ENCODE assay signal across 8 cellular contexts in the genomic region with DNA sequence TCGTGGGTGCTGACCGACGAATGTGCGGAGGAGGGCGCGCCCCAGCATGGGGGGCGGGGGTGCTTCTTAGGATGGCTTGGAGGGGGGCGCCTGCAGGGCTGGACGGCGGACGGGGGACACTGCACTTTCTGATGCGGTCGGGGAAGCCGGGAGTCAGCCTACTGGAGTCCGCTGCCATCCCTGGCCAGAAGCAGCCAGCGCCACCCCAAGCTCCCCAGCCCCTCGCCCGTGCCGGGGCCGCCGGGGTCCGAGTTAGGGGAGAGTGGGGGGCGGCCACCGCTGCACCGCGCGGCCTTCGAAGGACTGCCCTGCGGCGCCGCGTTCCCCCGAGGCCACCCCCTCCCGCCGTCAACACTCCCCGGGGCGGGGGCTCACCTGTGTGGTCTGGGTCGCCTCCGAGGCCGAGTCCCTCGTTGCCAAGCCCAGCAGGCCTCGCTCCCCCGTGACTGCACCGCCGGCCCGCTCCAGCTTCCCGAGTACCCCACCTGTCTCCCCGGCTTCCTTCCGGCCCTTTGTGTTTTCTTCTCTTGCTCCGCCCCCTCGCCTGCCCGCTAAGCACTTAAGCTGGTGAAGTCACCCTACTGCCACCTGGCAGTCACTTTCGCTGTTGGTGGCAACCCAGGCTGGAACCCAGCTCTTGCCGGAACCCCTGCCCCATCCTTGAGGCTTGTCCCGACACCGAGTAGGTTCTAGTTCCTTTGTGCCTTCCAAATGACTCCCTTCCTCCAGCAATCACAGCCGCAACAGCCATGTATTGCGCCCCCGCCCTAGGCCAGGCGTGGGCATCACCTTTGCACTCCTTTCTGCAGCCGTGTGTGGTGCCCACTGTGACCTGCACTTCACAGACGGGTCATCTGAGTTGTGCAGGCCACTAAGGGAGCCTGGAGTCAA. TPM values are rescaled to one million over a fixed set of nuclear protein-coding genes. Genes with fewer than 3 reads are reported as not detected.
DNase-seq lines count a peak whose midpoint lies in the region; ATAC-seq, FAIRE-seq and TF ChIP-seq lines count a peak whose summit lies in the region.

A gene with protein sequence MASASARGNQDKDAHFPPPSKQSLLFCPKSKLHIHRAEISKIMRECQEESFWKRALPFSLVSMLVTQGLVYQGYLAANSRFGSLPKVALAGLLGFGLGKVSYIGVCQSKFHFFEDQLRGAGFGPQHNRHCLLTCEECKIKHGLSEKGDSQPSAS (minus strand): TSS at position 492 of the 891 bp plus-strand sequence. CDS start 2,225 bp downstream, outside the sequence.

- intact Hi-C loops in PC-9 (cut with micrococcal nuclease; ENCODE audit: unreplicated experiment) (loop anchor here (1.0 to 10.0 kb wide), 3 partner anchors 52 to 124 kb away; partner anchors contain the start of gene FRYL), prostate gland (cut with DNase I) (no loop called here)

- peak within 1 kb of the TSS; percentile 20; the same call in 1 of the 2 replicates for H3K27ac ChIP-seq in PC-9
- peak within 1 kb of the TSS; percentile 39 to 51 for H3K27ac ChIP-seq in prostate gland

- H4K20me1 ChIP-seq in PC-9 (ENCODE audit: insufficient read depth) = 0 out of 2 replicates have a peak, but pooled peaks cover 5% of the 10 kb centered on the region

- H3K4me2 ChIP-seq in PC-9 = peak within 1 kb of the TSS; percentile 86

- peak within 1 kb of the TSS; percentile 92 for H2AFZ ChIP-seq in PC-9

- peaks cover 34% of the 10 kb centered on the region for H3K4me1 ChIP-seq in PC-9 (replicated peaks; ENCODE audit: insufficient read depth)
- H3K4me1 ChIP-seq in prostate gland (replicated peaks) = no peaks in the 10 kb centered on the region

- H3K79me2 ChIP-seq in PC-9 (ENCODE audit: low read depth) = peaks cover 26% of the 10 kb centered on the region

- peak; percentile 50 for TF ChIP-seq POLR2A in prostate gland (IDR thresholded peaks at IDR 0.05)

- peak; percentile 94 for DNase-seq in DMS53 treated with DMSO at 0.1 percent for 48 hours (lab: John Stamatoyannopoulos, UW; ENCODE audit: unreplicated experiment)
- peak; percentile 71 to 80 for DNase-seq in PC-9
- DNase-seq in activated effector memory CD4-positive, alpha-beta T cell treated with anti-CD3 and anti-CD28 coated beads, Interleukin-2, amount 50 U/mL, for 16 hours = peak; percentile 93
- DNase-seq in glomerular visceral epithelial cell (ENCODE audit: extremely low spot score) = peak; percentile 82
- peak; percentile 81 for DNase-seq in prostate gland (ENCODE audit: low spot score)
- peak; percentile 86 for DNase-seq in urothelium cell line (ENCODE audit: low spot score)

- H3K4me3 ChIP-seq in PC-9 = peak within 1 kb of the TSS; percentile 90
- H3K4me3 ChIP-seq in prostate gland = peak within 1 kb of the TSS; percentile 62 to 79

- H3K9me3 ChIP-seq in PC-9 (ENCODE audit: insufficient read depth, low read depth) (0 out of 2 replicates have a peak, but pooled peaks cover 6% of the 10 kb centered on the region), prostate gland (no peaks in the 10 kb centered on the region)

- peak; percentile 91 for FAIRE-seq in urothelium cell line (lab: Jason Lieb, UNC)

- BruUV-seq in PC-9 (replicated peaks; lab: Mats Ljungman, UMichigan) = TSS peak; percentile 98

- H3K27me3 ChIP-seq in PC-9 (ENCODE audit: insufficient read depth, low read depth) = no peaks in the 10 kb centered on the region
- H3K27me3 ChIP-seq in prostate gland (replicated peaks; ENCODE audit: insufficient read depth) = no peaks in the 10 kb centered on the region

- no peaks in the 10 kb centered on the region for H3K9me2 ChIP-seq in PC-9 (ENCODE audit: insufficient read depth)

- TF ChIP-seq CTCF in PC-9 (conservative IDR thresholded peaks at IDR 0.05) (no peak; the same call in 1 of the 2 replicates), prostate gland (IDR thresholded peaks at IDR 0.05) (peak in 2 of 4 experiments; percentile 10 to 36)

- TF ChIP-seq EP300 in Ishikawa (IDR thresholded peaks at IDR 0.05; ENCODE audit: borderline replicate concordance) = peak; percentile 14; the same call in 1 of the 2 replicates

- no peak; the same call in 1 of the 2 replicates for TF ChIP-seq RAD21 in Ishikawa (IDR thresholded peaks at IDR 0.05; ENCODE audit: low read depth)

- H3K36me3 ChIP-seq in PC-9 (ENCODE audit: low read depth) (peaks cover 26% of the 10 kb centered on the region), prostate gland (no peaks in the 10 kb centered on the region)

- peaks cover 10% of the 10 kb centered on the region; the same call in 1 of the 2 replicates for H3F3A ChIP-seq in PC-9 (ENCODE audit: insufficient read depth, low read depth)

- CTCF ChIA-PET in PC-9 (lab: Charles Lee) = interaction anchor here (0.6 to 1.0 kb wide), 4 partner anchors 28 to 430 kb away, joined by 3 to 17 read pairs (median 6); no protein-coding TSS in a partner anchor

- WGBS in prostate gland = 9% methylated on average over 53 of the region's 62 CpGs

- POLR2A ChIA-PET in PC-9 (lab: Charles Lee; ENCODE audit: unreplicated experiment) = interaction anchor here (0.5 kb wide), 1 partner anchor 328 kb away, joined by 4 read pairs; no protein-coding TSS in a partner anchor

- peak; percentile 95 for ATAC-seq in GM21526 (IDR thresholded peaks at IDR 0.05; ENCODE audit: low FRiP score, unreplicated experiment)

TF ChIP-seq in Ishikawa, 13 proteins besides CTCF, POLR2A, EP300 and RAD21:
- no peak for TF ChIP-seq EGR1 (IDR thresholded peaks at IDR 0.05)
- TF ChIP-seq YY1 (IDR thresholded peaks at IDR 0.05; ENCODE audit: low read depth) = no peak
- TF ChIP-seq ZBTB7A (IDR thresholded peaks at IDR 0.05; ENCODE audit: low read depth) = peak; percentile 93
- TF ChIP-seq TEAD4 (IDR thresholded peaks at IDR 0.05) = no peak
- TF ChIP-seq MAX (IDR thresholded peaks at IDR 0.05) = peak; percentile 61
- peak; percentile 43 for TF ChIP-seq TAF1 (IDR thresholded peaks at IDR 0.05; ENCODE audit: low read depth)
- peak; percentile 71; the same call in 1 of the 2 replicates for TF ChIP-seq TCF12 (IDR thresholded peaks at IDR 0.05; ENCODE audit: low read depth)
- TF ChIP-seq, protein P1, sequence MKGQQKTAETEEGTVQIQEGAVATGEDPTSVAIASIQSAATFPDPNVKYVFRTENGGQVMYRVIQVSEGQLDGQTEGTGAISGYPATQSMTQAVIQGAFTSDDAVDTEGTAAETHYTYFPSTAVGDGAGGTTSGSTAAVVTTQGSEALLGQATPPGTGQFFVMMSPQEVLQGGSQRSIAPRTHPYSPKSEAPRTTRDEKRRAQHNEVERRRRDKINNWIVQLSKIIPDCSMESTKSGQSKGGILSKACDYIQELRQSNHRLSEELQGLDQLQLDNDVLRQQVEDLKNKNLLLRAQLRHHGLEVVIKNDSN (IDR thresholded peaks at IDR 0.05) = no peak
- TF ChIP-seq CEBPB (IDR thresholded peaks at IDR 0.05) = no peak
- TF ChIP-seq CREB1 (IDR thresholded peaks at IDR 0.05; ENCODE audit: low read depth) = no peak
- no peak for TF ChIP-seq FOXM1 (IDR thresholded peaks at IDR 0.05; ENCODE audit: borderline replicate concordance, low read depth)
- TF ChIP-seq, protein P2, sequence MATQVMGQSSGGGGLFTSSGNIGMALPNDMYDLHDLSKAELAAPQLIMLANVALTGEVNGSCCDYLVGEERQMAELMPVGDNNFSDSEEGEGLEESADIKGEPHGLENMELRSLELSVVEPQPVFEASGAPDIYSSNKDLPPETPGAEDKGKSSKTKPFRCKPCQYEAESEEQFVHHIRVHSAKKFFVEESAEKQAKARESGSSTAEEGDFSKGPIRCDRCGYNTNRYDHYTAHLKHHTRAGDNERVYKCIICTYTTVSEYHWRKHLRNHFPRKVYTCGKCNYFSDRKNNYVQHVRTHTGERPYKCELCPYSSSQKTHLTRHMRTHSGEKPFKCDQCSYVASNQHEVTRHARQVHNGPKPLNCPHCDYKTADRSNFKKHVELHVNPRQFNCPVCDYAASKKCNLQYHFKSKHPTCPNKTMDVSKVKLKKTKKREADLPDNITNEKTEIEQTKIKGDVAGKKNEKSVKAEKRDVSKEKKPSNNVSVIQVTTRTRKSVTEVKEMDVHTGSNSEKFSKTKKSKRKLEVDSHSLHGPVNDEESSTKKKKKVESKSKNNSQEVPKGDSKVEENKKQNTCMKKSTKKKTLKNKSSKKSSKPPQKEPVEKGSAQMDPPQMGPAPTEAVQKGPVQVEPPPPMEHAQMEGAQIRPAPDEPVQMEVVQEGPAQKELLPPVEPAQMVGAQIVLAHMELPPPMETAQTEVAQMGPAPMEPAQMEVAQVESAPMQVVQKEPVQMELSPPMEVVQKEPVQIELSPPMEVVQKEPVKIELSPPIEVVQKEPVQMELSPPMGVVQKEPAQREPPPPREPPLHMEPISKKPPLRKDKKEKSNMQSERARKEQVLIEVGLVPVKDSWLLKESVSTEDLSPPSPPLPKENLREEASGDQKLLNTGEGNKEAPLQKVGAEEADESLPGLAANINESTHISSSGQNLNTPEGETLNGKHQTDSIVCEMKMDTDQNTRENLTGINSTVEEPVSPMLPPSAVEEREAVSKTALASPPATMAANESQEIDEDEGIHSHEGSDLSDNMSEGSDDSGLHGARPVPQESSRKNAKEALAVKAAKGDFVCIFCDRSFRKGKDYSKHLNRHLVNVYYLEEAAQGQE (IDR thresholded peaks at IDR 0.05; ENCODE audit: low read depth) = no peak
- peak; percentile 14; the same call in 1 of the 2 replicates for TF ChIP-seq NFIC (IDR thresholded peaks at IDR 0.05)

RNA-seq across cellular contexts. Expression of the gene that starts here (rescaled TPM):
- total RNA-seq in PC-9 (2021) = 133 and 136 TPM in 2 replicates
- 10 to 100 TPM; 12.5 to 55.5 TPM for total RNA-seq in prostate gland

Comparison
In these comparisons a context has a peak if more than half of its experiments do, and no peak if none do; other contexts are left out.
1. Peak in every context shown above with its lines: DNase-seq, ATAC-seq, H3K4me3 ChIP-seq and H3K27ac ChIP-seq.